In the genomic region with DNA sequence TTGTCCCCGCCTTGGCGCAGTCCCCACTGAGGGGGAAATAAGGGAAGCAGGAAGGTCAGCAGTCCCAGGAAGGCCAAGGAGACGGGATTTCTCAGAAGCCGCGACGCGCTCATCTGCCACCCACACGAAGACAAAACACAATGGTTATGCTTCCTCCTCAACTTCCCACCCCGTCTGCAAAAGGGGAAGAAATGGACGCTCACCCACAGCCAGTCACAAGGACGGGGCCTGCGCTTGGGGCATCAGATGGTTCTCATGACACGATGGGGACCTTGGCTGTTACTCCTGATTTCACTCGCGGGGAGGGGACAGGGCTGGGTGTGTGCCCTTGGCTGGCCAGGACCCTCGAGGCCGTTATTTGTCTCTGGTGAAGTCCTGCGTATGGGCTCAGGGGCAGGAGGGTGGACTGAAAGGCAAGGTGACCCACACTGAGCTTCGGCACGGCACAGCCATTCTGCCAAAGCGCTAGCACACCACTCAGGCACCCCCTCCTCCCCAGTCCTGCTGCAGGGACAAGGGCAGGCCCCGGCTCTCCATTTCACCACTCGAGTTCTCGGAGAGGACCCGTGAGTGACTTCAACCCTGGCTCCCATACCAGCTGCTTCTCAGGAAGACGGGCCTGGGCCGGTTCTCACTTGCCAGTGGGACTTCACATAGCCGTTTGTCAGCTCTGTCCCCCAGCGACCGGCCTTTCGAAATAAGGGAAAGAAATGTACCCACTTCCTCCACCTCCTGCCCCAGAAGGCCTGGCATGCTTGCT, we compare ENCODE assay signal across 14 cellular contexts.
DNase-seq lines count a peak whose midpoint lies in the region; ATAC-seq and TF ChIP-seq lines count a peak whose summit lies in the region.
"Had no signal": no experiment of that assay in that cellular context is flagged by ENCODE, and none has a peak within 500 bp of the region (broad histone marks: within the 10 kb centered on the region; RNA-seq: fewer than 3 reads in every experiment).

No MANE protein-coding gene starts in this region.

- TF ChIP-seq POLR2A in adrenal gland (IDR thresholded peaks at IDR 0.05) = no peak
- no peak for TF ChIP-seq POLR2A in stomach (IDR thresholded peaks at IDR 0.05)

- no peaks in the 10 kb centered on the region for H3K27me3 ChIP-seq in Loucy (ENCODE audit: insufficient read depth, low read length, poor library complexity, severe bottlenecking)
- H3K27me3 ChIP-seq in adrenal gland = no peaks in the 10 kb centered on the region
- no peaks in the 10 kb centered on the region for H3K27me3 ChIP-seq in stomach
- no peaks in the 10 kb centered on the region for H3K27me3 ChIP-seq in CD8-positive, alpha-beta memory T cell (ENCODE audit: insufficient read depth, low read length, poor library complexity, severe bottlenecking)
- H3K27me3 ChIP-seq: ovary had no signal

- H3K27ac ChIP-seq in adrenal gland (peak overlapping the region in 4 of 5 donors; percentile 13 to 88 (median 60)), stomach (peak overlapping the region; percentile 73 to 89 (median 78))
- H3K27ac ChIP-seq in CD8-positive, alpha-beta memory T cell (ENCODE audit: low read depth, low read length) = no peak overlapping the region
- H3K27ac ChIP-seq: KMS-11, ovary had no signal

- H3K4me1 ChIP-seq in Loucy (ENCODE audit: insufficient read depth, low read length, poor library complexity, severe bottlenecking) (peaks cover 21% of the 10 kb centered on the region), adrenal gland (replicated peaks in 1 of 2) (peaks cover 0 to 8% of the 10 kb centered on the region in 2 donors), stomach (peaks cover 36 to 79% (median 62%) of the 10 kb centered on the region in 4 donors)
- peaks cover 13% of the 10 kb centered on the region for H3K4me1 ChIP-seq in CD8-positive, alpha-beta memory T cell (ENCODE audit: insufficient read depth, low read length)

- peak; percentile 15 for ATAC-seq in left lobe of liver
- ATAC-seq in activated CD8-positive, alpha-beta memory T cell treated with anti-CD3 and anti-CD28 coated beads, Interleukin-2, amount 10 ng/mL, durations not matched to agents 7 days and 5 days = no peak

- peaks cover 8 to 69% (median 16%) of the 10 kb centered on the region in 3 donors for H3K36me3 Mint-ChIP-seq in CD8-positive, alpha-beta memory T cell
- H3K36me3 Mint-ChIP-seq in activated CD8-positive, alpha-beta memory T cell treated with anti-CD3 and anti-CD28 coated beads, Interleukin-2, amount 10 ng/mL, durations not matched to agents 7 days and 5 days = peaks cover 27% of the 10 kb centered on the region

- H3K9me3 Mint-ChIP-seq in CD8-positive, alpha-beta memory T cell = no peaks in the 10 kb centered on the region
- H3K9me3 Mint-ChIP-seq in activated CD8-positive, alpha-beta memory T cell treated with anti-CD3 and anti-CD28 coated beads, Interleukin-2, amount 10 ng/mL, durations not matched to agents 7 days and 5 days (ENCODE audit: low read depth) = no peaks in the 10 kb centered on the region
- H3K9me3 Mint-ChIP-seq: stimulated activated naive CD8-positive, alpha-beta T cell treated with anti-CD3 and anti-CD28 coated beads, Interleukin-15, Interleukin-2, amounts not matched to agents 100 ng/mL and 50 ng/mL, for 24 hours had no signal

- H3K9me3 ChIP-seq in Loucy (ENCODE audit: insufficient read depth, low read depth, low read length) (no peaks in the 10 kb centered on the region), adrenal gland (replicated peaks in 1 of 3) (no peaks in the 10 kb centered on the region), stomach (no peaks in the 10 kb centered on the region)
- H3K9me3 ChIP-seq in CD8-positive, alpha-beta memory T cell (ENCODE audit: low read length) = no peaks in the 10 kb centered on the region
- H3K9me3 ChIP-seq: ovary had no signal

- peak in 4 of 7 donors; percentile 32 to 58 (median 49) for DNase-seq in adrenal gland
- DNase-seq in left lobe of liver (ENCODE audit: low spot score) = no peak
- DNase-seq in stomach = peak; percentile 55
- DNase-seq in GDM1 (lab: John Stamatoyannopoulos, UW) = no peak
- DNase-seq in CD8-positive, alpha-beta memory T cell = no peak
- DNase-seq in OCI-M1 (lab: John Stamatoyannopoulos, UW) = no peak
- DNase-seq in activated CD8-positive, alpha-beta memory T cell treated with anti-CD3 and anti-CD28 coated beads, Interleukin-2, amount 10 ng/mL, durations not matched to agents 7 days and 5 days = no peak
- DNase-seq: NCI-H226; ovary; stimulated activated CD4-positive, alpha-beta T cell treated with anti-CD3 and anti-CD28 coated beads, Interleukin-2, amount 100 ng/mL, for 48 hours; T-helper 9 cell had no signal

- H3K36me3 ChIP-seq in Loucy (ENCODE audit: insufficient read depth, low read length) = peaks cover 9% of the 10 kb centered on the region; the same call in 1 of the 2 replicates
- peaks cover 0 to 20% of the 10 kb centered on the region in 2 donors for H3K36me3 ChIP-seq in adrenal gland (replicated peaks in 1 of 2)
- H3K36me3 ChIP-seq in stomach = peaks cover 16 to 70% (median 67%) of the 10 kb centered on the region in 4 donors
- peaks cover 14% of the 10 kb centered on the region for H3K36me3 ChIP-seq in CD8-positive, alpha-beta memory T cell (ENCODE audit: insufficient read depth, low read length)
- H3K36me3 ChIP-seq: ovary had no signal

- H3K4me3 Mint-ChIP-seq in CD8-positive, alpha-beta memory T cell = no peak overlapping the region
- no peak overlapping the region for H3K4me3 Mint-ChIP-seq in activated CD8-positive, alpha-beta memory T cell treated with anti-CD3 and anti-CD28 coated beads, Interleukin-2, amount 10 ng/mL, durations not matched to agents 7 days and 5 days
- H3K4me3 Mint-ChIP-seq: stimulated activated naive CD8-positive, alpha-beta T cell treated with anti-CD3 and anti-CD28 coated beads, Interleukin-15, Interleukin-2, amounts not matched to agents 100 ng/mL and 50 ng/mL, for 24 hours had no signal

- POLR2A ChIA-PET in CD8-positive, alpha-beta memory T cell (lab: Charles Lee) = no interaction called here

- H3K4me3 ChIP-seq in Loucy (ENCODE audit: low read length, poor library complexity, severe bottlenecking) (no peak overlapping the region), adrenal gland (no peak overlapping the region), stomach (no peak overlapping the region)
- no peak overlapping the region for H3K4me3 ChIP-seq in CD8-positive, alpha-beta memory T cell (ENCODE audit: low read length)
- H3K4me3 ChIP-seq: ovary had no signal

- no peaks in the 10 kb centered on the region for H3K27me3 Mint-ChIP-seq in CD8-positive, alpha-beta memory T cell
- no peaks in the 10 kb centered on the region for H3K27me3 Mint-ChIP-seq in activated CD8-positive, alpha-beta memory T cell treated with anti-CD3 and anti-CD28 coated beads, Interleukin-2, amount 10 ng/mL, durations not matched to agents 7 days and 5 days
- H3K27me3 Mint-ChIP-seq: stimulated activated naive CD8-positive, alpha-beta T cell treated with anti-CD3 and anti-CD28 coated beads, Interleukin-15, Interleukin-2, amounts not matched to agents 100 ng/mL and 50 ng/mL, for 24 hours had no signal

- H3K4me1 Mint-ChIP-seq in CD8-positive, alpha-beta memory T cell = peaks cover 31 to 45% (median 39%) of the 10 kb centered on the region in 3 donors
- H3K4me1 Mint-ChIP-seq in activated CD8-positive, alpha-beta memory T cell treated with anti-CD3 and anti-CD28 coated beads, Interleukin-2, amount 10 ng/mL, durations not matched to agents 7 days and 5 days = peaks cover 30% of the 10 kb centered on the region

- H4K20me1 ChIP-seq in Loucy (ENCODE audit: insufficient read depth, low read length, poor library complexity, severe bottlenecking) = no peaks in the 10 kb centered on the region

- no peak for TF ChIP-seq CTCF in Loucy (conservative IDR thresholded peaks at IDR 0.05; ENCODE audit: low read length)
- no peak for TF ChIP-seq CTCF in adrenal gland (IDR thresholded peaks at IDR 0.05)
- no peak for TF ChIP-seq CTCF in stomach (IDR thresholded peaks at IDR 0.05)

- H2AFZ ChIP-seq in Loucy (ENCODE audit: low read length) = no peak overlapping the region

- H3K9ac ChIP-seq in Loucy (ENCODE audit: low read depth, low read length, poor library complexity, severe bottlenecking) = peak overlapping the region; percentile 63
- H3K9ac ChIP-seq: KMS-11 had no signal

- H3K9me2 ChIP-seq in Loucy (replicated peaks; ENCODE audit: low read depth, low read length) = no peaks in the 10 kb centered on the region

- 56 to 89% (median 71%) methylated on average over 12 to 31 of the region's 31 CpGs for WGBS in adrenal gland, 4 donors
- WGBS in stomach, 5 donors = 63 to 73% (median 67%) methylated on average over 27 to 31 of the region's 31 CpGs

- no peak for TF ChIP-seq EP300 in stomach (IDR thresholded peaks at IDR 0.05)

- H3K4me2 ChIP-seq in Loucy (ENCODE audit: low read depth, low read length, poor library complexity, severe bottlenecking) = peak overlapping the region; percentile 71
- H3K4me2 ChIP-seq: KMS-11 had no signal

- no peaks in the 10 kb centered on the region for H3F3A ChIP-seq in Loucy (ENCODE audit: low read depth)

- intact Hi-C loops in adrenal gland (cut with DNase I) (no loop called here), stomach (cut with DNase I; ENCODE audit: low total_unique reads) (no loop called here)

- CTCF ChIA-PET in CD8-positive, alpha-beta memory T cell (lab: Charles Lee) = no interaction called here
- CTCF ChIA-PET in activated CD8-positive, alpha-beta memory T cell treated with anti-CD3 and anti-CD28 coated beads, Interleukin-2, amount 10 ng/mL, durations not matched to agents 7 days and 5 days (lab: Charles Lee) = no interaction called here

- H3K27ac Mint-ChIP-seq in CD8-positive, alpha-beta memory T cell = peak overlapping the region in 2 of 8 donors; percentile 17
- H3K27ac Mint-ChIP-seq in activated CD8-positive, alpha-beta memory T cell treated with anti-CD3 and anti-CD28 coated beads, Interleukin-2, amount 10 ng/mL, durations not matched to agents 7 days and 5 days = no peak overlapping the region
- H3K27ac Mint-ChIP-seq: stimulated activated naive CD8-positive, alpha-beta T cell treated with anti-CD3 and anti-CD28 coated beads, Interleukin-15, Interleukin-2, amounts not matched to agents 100 ng/mL and 50 ng/mL, for 24 hours had no signal

- no peaks in the 10 kb centered on the region for H3K79me2 ChIP-seq in Loucy (ENCODE audit: insufficient read depth, low read length)

Comparison
In these comparisons a context has a peak if more than half of its experiments do, and no peak if none do; other contexts are left out.
1. DNase-seq: peak in adrenal gland (4 of 7) and stomach (single experiment); none in left lobe of liver (single experiment), GDM1 (single experiment), CD8-positive, alpha-beta memory T cell (0 of 5), OCI-M1 (single experiment) and activated CD8-positive, alpha-beta memory T cell treated with anti-CD3 and anti-CD28 coated beads, Interleukin-2, amount 10 ng/mL, durations not matched to agents 7 days and 5 days (single experiment).